In genomic region chr13:44848956-44849748, GRCh38 we compare ENCODE assay signal across 14 cellular contexts.
A peak's percentile ranks its signal among the peaks of the same experiment; 100 is the strongest.
DNase-seq lines count a peak whose midpoint lies in the region; TF ChIP-seq lines count a peak whose summit lies in the region.
"Had no signal": no experiment of that assay in that cellular context is flagged by ENCODE, and none has a peak within 500 bp of the region (broad histone marks: within the 10 kb centered on the region; RNA-seq: fewer than 3 reads in every experiment).

No MANE protein-coding gene starts in this region.

- H3K4me3 Mint-ChIP-seq in activated T-helper 1 cell treated with anti-CD3 and anti-CD28 coated beads, Interleukin-12 subunit alpha, Interleukin-12 subunit beta, Interleukin-2, Interleukin-4 antibody, amounts not matched to agents 30 ng/mL and 10 ng/mL and 1 ng/mL, durations not matched to agents 14 hours and 24 hours and 36 hours, result no peak overlapping the region
- H3K4me3 Mint-ChIP-seq: CD8-positive, alpha-beta T cell had no signal

- no peak for TF ChIP-seq CTCF in testis (IDR thresholded peaks at IDR 0.05)

- no peaks in the 10 kb centered on the region for H3K27me3 ChIP-seq in testis
- H3K27me3 ChIP-seq: SJSA1 had no signal

- DNase-seq in NCI-H748 (lab: John Stamatoyannopoulos, UW; ENCODE audit: unreplicated experiment) (peak; percentile 14), NCI-H748 treated with DMSO at 0.1 percent for 48 hours (lab: John Stamatoyannopoulos, UW) (no peak), epidermal melanocyte (ENCODE audit: insufficient read length, low spot score) (peak; percentile 64), medulla oblongata (ENCODE audit: extremely low spot score) (peak; percentile 6), testis (peak; percentile 80), NCI-H1092 (lab: John Stamatoyannopoulos, UW) (no peak), COR-L47 (lab: John Stamatoyannopoulos, UW) (no peak)
- DNase-seq in activated T-helper 1 cell treated with anti-CD3 and anti-CD28 coated beads, Interleukin-12 subunit alpha, Interleukin-12 subunit beta, Interleukin-2, Interleukin-4 antibody, amounts not matched to agents 30 ng/mL and 10 ng/mL and 1 ng/mL, durations not matched to agents 14 hours and 24 hours and 36 hours (ENCODE audit: low spot score), result no peak
- DNase-seq: activated CD4-positive, alpha-beta T cell treated with anti-CD3 and anti-CD28 coated beads, Interleukin-2, amount 50 U/mL, for 48 hours; CD8-positive, alpha-beta T cell; NCI-H1417; NCI-H345 had no signal

- intact Hi-C loops in testis (cut with DNase I; ENCODE audit: low total_unique reads), result no loop called here
- intact Hi-C loops in activated T-helper 1 cell treated with anti-CD3 and anti-CD28 coated beads, Interleukin-12 subunit alpha, Interleukin-12 subunit beta, Interleukin-2, Interleukin-4 antibody, amounts not matched to agents 30 ng/mL and 10 ng/mL and 1 ng/mL, durations not matched to agents 14 hours and 24 hours and 36 hours (cut with micrococcal nuclease), result no loop called here

- WGBS in testis, 2 donors, result 37 to 45% methylated on average over 12 of the region's 12 CpGs

- no peaks in the 10 kb centered on the region for H3K9me3 ChIP-seq in testis
- H3K9me3 ChIP-seq: SJSA1 had no signal

- no peak overlapping the region for H3K4me3 ChIP-seq in testis
- H3K4me3 ChIP-seq: SJSA1 had no signal

- TF ChIP-seq POLR2A in testis (IDR thresholded peaks at IDR 0.05), result no peak

- H3K27ac ChIP-seq in testis, result peak overlapping the region; percentile 57 to 86
- H3K27ac ChIP-seq: KMS-11, SJSA1 had no signal

- H3K36me3 Mint-ChIP-seq in activated T-helper 1 cell treated with anti-CD3 and anti-CD28 coated beads, Interleukin-12 subunit alpha, Interleukin-12 subunit beta, Interleukin-2, Interleukin-4 antibody, amounts not matched to agents 30 ng/mL and 10 ng/mL and 1 ng/mL, durations not matched to agents 14 hours and 24 hours and 36 hours (ENCODE audit: low read depth), result no peaks in the 10 kb centered on the region
- H3K36me3 Mint-ChIP-seq: CD8-positive, alpha-beta T cell had no signal

- H3K36me3 ChIP-seq in testis (ENCODE audit: low read depth, missing control alignments), result no peaks in the 10 kb centered on the region
- H3K36me3 ChIP-seq: SJSA1 had no signal

- H3K4me1 ChIP-seq in testis, result peaks cover 22% of the 10 kb centered on the region
- H3K4me1 ChIP-seq: SJSA1 had no signal

- no peak overlapping the region for H3K27ac Mint-ChIP-seq in activated T-helper 1 cell treated with anti-CD3 and anti-CD28 coated beads, Interleukin-12 subunit alpha, Interleukin-12 subunit beta, Interleukin-2, Interleukin-4 antibody, amounts not matched to agents 30 ng/mL and 10 ng/mL and 1 ng/mL, durations not matched to agents 14 hours and 24 hours and 36 hours
- H3K27ac Mint-ChIP-seq: CD8-positive, alpha-beta T cell had no signal

- H3K4me1 Mint-ChIP-seq in activated T-helper 1 cell treated with anti-CD3 and anti-CD28 coated beads, Interleukin-12 subunit alpha, Interleukin-12 subunit beta, Interleukin-2, Interleukin-4 antibody, amounts not matched to agents 30 ng/mL and 10 ng/mL and 1 ng/mL, durations not matched to agents 14 hours and 24 hours and 36 hours (ENCODE audit: low read depth), result no peaks in the 10 kb centered on the region

- H3K9me3 Mint-ChIP-seq in activated T-helper 1 cell treated with anti-CD3 and anti-CD28 coated beads, Interleukin-12 subunit alpha, Interleukin-12 subunit beta, Interleukin-2, Interleukin-4 antibody, amounts not matched to agents 30 ng/mL and 10 ng/mL and 1 ng/mL, durations not matched to agents 14 hours and 24 hours and 36 hours, result no peaks in the 10 kb centered on the region
- H3K9me3 Mint-ChIP-seq: CD8-positive, alpha-beta T cell had no signal

- H3K27me3 Mint-ChIP-seq in activated T-helper 1 cell treated with anti-CD3 and anti-CD28 coated beads, Interleukin-12 subunit alpha, Interleukin-12 subunit beta, Interleukin-2, Interleukin-4 antibody, amounts not matched to agents 30 ng/mL and 10 ng/mL and 1 ng/mL, durations not matched to agents 14 hours and 24 hours and 36 hours (ENCODE audit: insufficient read depth), result peaks cover 7% of the 10 kb centered on the region

Comparison
In these comparisons a context has a peak if more than half of its experiments do, and no peak if none do; other contexts are left out.
1. DNase-seq: peak in NCI-H748 (single experiment), epidermal melanocyte (single experiment), medulla oblongata (single experiment) and testis (single experiment); none in NCI-H748 treated with DMSO at 0.1 percent for 48 hours (single experiment), NCI-H1092 (single experiment), COR-L47 (single experiment) and activated T-helper 1 cell treated with anti-CD3 and anti-CD28 coated beads, Interleukin-12 subunit alpha, Interleukin-12 subunit beta, Interleukin-2, Interleukin-4 antibody, amounts not matched to agents 30 ng/mL and 10 ng/mL and 1 ng/mL, durations not matched to agents 14 hours and 24 hours and 36 hours (single experiment).